In genomic region chr12:49684310-49684854, GRCh38 we compare ENCODE assay signal across 32 cellular contexts. TPM values are rescaled to one million over a fixed set of nuclear protein-coding genes. Genes with fewer than 3 reads are reported as not detected.
A peak's percentile ranks its signal among the peaks of the same experiment; 100 is the strongest.
DNase-seq lines count a peak whose midpoint lies in the region; ATAC-seq, FAIRE-seq and TF ChIP-seq lines count a peak whose summit lies in the region.
"Had no signal": no experiment of that assay in that cellular context is flagged by ENCODE, and none has a peak within 500 bp of the region (broad histone marks: within the 10 kb centered on the region; RNA-seq: fewer than 3 reads in every experiment).

No MANE protein-coding gene starts in this region.

- H3K27ac Mint-ChIP-seq in stimulated activated naive CD8-positive, alpha-beta T cell treated with anti-CD3 and anti-CD28 coated beads, Interleukin-15, Interleukin-2, amounts not matched to agents 100 ng/mL and 50 ng/mL, for 24 hours: peak overlapping the region; percentile 24
- H3K27ac Mint-ChIP-seq: type B pancreatic cell had no signal

- no peaks in the 10 kb centered on the region for H3K27me3 ChIP-seq in tibial nerve
- H3K27me3 ChIP-seq in MG63: no peaks in the 10 kb centered on the region
- H3K27me3 ChIP-seq: BE2C, esophagus muscularis mucosa, sigmoid colon had no signal

- H3K4me3 ChIP-seq in tibial nerve (no peak overlapping the region), MG63 (no peak overlapping the region)
- H3K4me3 ChIP-seq: coronary artery, esophagus muscularis mucosa, lung, sigmoid colon, SK-N-MC had no signal

- TF ChIP-seq EP300 in tibial nerve (IDR thresholded peaks at IDR 0.05): peak in 1 of 2 donors; percentile 6

- DNase-seq in stimulated activated naive CD8-positive, alpha-beta T cell treated with anti-CD3 and anti-CD28 coated beads, Interleukin-15, Interleukin-2, amounts not matched to agents 100 U/mL and 50 U/mL, for 24 hours: no peak
- DNase-seq in RCC 7860 (ENCODE audit: low spot score): peak; percentile 25
- peak; percentile 56 for DNase-seq in fibroblast of gingiva (ENCODE audit: low read depth)
- no peak for DNase-seq in tibial nerve (ENCODE audit: low spot score in 2 of 2)
- DNase-seq in MG63: no peak
- DNase-seq: activated CD4-positive, alpha-beta T cell treated with anti-CD3 and anti-CD28 coated beads, Interleukin-2, amount 50 U/mL, for 48 hours; activated CD4-positive, CD25-positive, alpha-beta regulatory T cell treated with anti-CD3 and anti-CD28 coated beads, Interleukin-2, amount 50 U/mL, for 72 hours; activated CD8-positive, alpha-beta memory T cell treated with anti-CD3 and anti-CD28 coated beads, Interleukin-2, amount 50 U/mL, for 48 hours; activated effector memory CD4-positive, alpha-beta T cell treated with Interleukin-2 at 50 U/mL for 16 hours; anterior cingulate cortex; BE2C; DMS153; kidney glomerular epithelial cell; naive thymus-derived CD4-positive, alpha-beta T cell; NCI-H1092 treated with DMSO at 0.1 percent for 48 hours; NCI-H1694 treated with DMSO at 0.1 percent for 48 hours; NCI-H446 treated with DMSO at 0.1 percent for 48 hours; sigmoid colon; stimulated activated CD4-positive, alpha-beta T cell treated with anti-CD3 and anti-CD28 coated beads, Interleukin-4, amount 100 ng/mL, for 1 hour; T-helper 2 cell had no signal

- H3K9me3 ChIP-seq in tibial nerve: no peaks in the 10 kb centered on the region
- no peaks in the 10 kb centered on the region for H3K9me3 ChIP-seq in MG63
- H3K9me3 ChIP-seq: BE2C, esophagus muscularis mucosa, sigmoid colon had no signal

- H3K4me3 Mint-ChIP-seq in stimulated activated naive CD8-positive, alpha-beta T cell treated with anti-CD3 and anti-CD28 coated beads, Interleukin-15, Interleukin-2, amounts not matched to agents 100 ng/mL and 50 ng/mL, for 24 hours: no peak overlapping the region
- H3K4me3 Mint-ChIP-seq: type B pancreatic cell had no signal

- peaks cover 0 to 64% (median 19%) of the 10 kb centered on the region in 4 donors for H3K4me1 ChIP-seq in tibial nerve
- H3K4me1 ChIP-seq: BE2C had no signal

- H3K9me3 Mint-ChIP-seq in stimulated activated naive CD8-positive, alpha-beta T cell treated with anti-CD3 and anti-CD28 coated beads, Interleukin-15, Interleukin-2, amounts not matched to agents 100 ng/mL and 50 ng/mL, for 24 hours: no peaks in the 10 kb centered on the region
- H3K9me3 Mint-ChIP-seq: activated naive CD4-positive, alpha-beta T cell treated with anti-CD3 and anti-CD28 coated beads, Interleukin-2, amount 50 U/mL, for 72 hours; naive thymus-derived CD4-positive, alpha-beta T cell; type B pancreatic cell had no signal

- H3K27ac ChIP-seq in tibial nerve: peak overlapping the region in 3 of 4 donors; percentile 20 to 74 (median 25)
- H3K27ac ChIP-seq: coronary artery, esophagus muscularis mucosa, sigmoid colon, SK-N-MC had no signal

- no peaks in the 10 kb centered on the region for H3K36me3 ChIP-seq in tibial nerve
- no peaks in the 10 kb centered on the region for H3K36me3 ChIP-seq in MG63
- H3K36me3 ChIP-seq: BE2C, esophagus muscularis mucosa, sigmoid colon had no signal

- WGBS in tibial nerve, 2 donors: 63 to 72% methylated on average over 5 of the region's 5 CpGs

- no peaks in the 10 kb centered on the region for H3K36me3 Mint-ChIP-seq in stimulated activated naive CD8-positive, alpha-beta T cell treated with anti-CD3 and anti-CD28 coated beads, Interleukin-15, Interleukin-2, amounts not matched to agents 100 ng/mL and 50 ng/mL, for 24 hours (ENCODE audit: low read depth)
- H3K36me3 Mint-ChIP-seq: activated naive CD4-positive, alpha-beta T cell treated with anti-CD3 and anti-CD28 coated beads, Interleukin-2, amount 50 U/mL, for 72 hours; type B pancreatic cell had no signal

- H3K4me1 Mint-ChIP-seq in stimulated activated naive CD8-positive, alpha-beta T cell treated with anti-CD3 and anti-CD28 coated beads, Interleukin-15, Interleukin-2, amounts not matched to agents 100 ng/mL and 50 ng/mL, for 24 hours (ENCODE audit: low read depth): peaks cover 58% of the 10 kb centered on the region

- no peak for TF ChIP-seq POLR2A in tibial nerve (IDR thresholded peaks at IDR 0.05)

- no peak for TF ChIP-seq CTCF in tibial nerve (IDR thresholded peaks at IDR 0.05)

- H3K27me3 Mint-ChIP-seq in stimulated activated naive CD8-positive, alpha-beta T cell treated with anti-CD3 and anti-CD28 coated beads, Interleukin-15, Interleukin-2, amounts not matched to agents 100 ng/mL and 50 ng/mL, for 24 hours: no peaks in the 10 kb centered on the region
- H3K27me3 Mint-ChIP-seq: naive thymus-derived CD4-positive, alpha-beta T cell; type B pancreatic cell had no signal

- ATAC-seq in stimulated activated naive CD8-positive, alpha-beta T cell treated with anti-CD3 and anti-CD28 coated beads, Interleukin-15, Interleukin-2, amounts not matched to agents 100 U/mL and 50 U/mL, for 24 hours: no peak
- ATAC-seq in activated CD4-positive, CD25-positive, alpha-beta regulatory T cell treated with anti-CD3 and anti-CD28 coated beads, Interleukin-2, amount 50 U/mL, for 24 hours: no peak
- no peak for ATAC-seq in HG02763 (IDR thresholded peaks at IDR 0.05; ENCODE audit: unreplicated experiment)

- no peak for FAIRE-seq in RCC 7860 (lab: Jason Lieb, UNC)
- FAIRE-seq: frontal cortex, GM12892, HTR-8/SVneo had no signal

RNA-seq across cellular contexts. Expression of gene FMNL3, which starts 22.8 kb away (rescaled TPM):
- 10 to 100 TPM; 48.3 to 64.2 (median 58.9) TPM for total RNA-seq in tibial nerve
- 8.8 and 12.8 TPM in 2 replicates for total RNA-seq in MG63 (2014; rRNA removed; shearing (Covaris generic); ENCODE audit: low replicate concordance)

RNA-seq across cellular contexts. Expression of gene TMBIM6, which starts 57.0 kb away (rescaled TPM):
- total RNA-seq in tibial nerve: 100 to 1,000 TPM; 284 to 404 (median 325) TPM
- 260 and 282 TPM in 2 replicates for total RNA-seq in MG63 (2014; rRNA removed; shearing (Covaris generic); ENCODE audit: low replicate concordance)

Comparison
In these comparisons a context has a peak if more than half of its experiments do, and no peak if none do; other contexts are left out.
1. DNase-seq: peak in RCC 7860 (single experiment) and fibroblast of gingiva (single experiment); none in stimulated activated naive CD8-positive, alpha-beta T cell treated with anti-CD3 and anti-CD28 coated beads, Interleukin-15, Interleukin-2, amounts not matched to agents 100 U/mL and 50 U/mL, for 24 hours (single experiment), tibial nerve (0 of 2) and MG63 (single experiment).